In genomic region chr6:52503853-52504777, GRCh38 we compare ENCODE assay signal across 9 cellular contexts.
DNase-seq lines count a peak whose midpoint lies in the region; ATAC-seq and FAIRE-seq lines count a peak whose summit lies in the region.
"Had no signal": no experiment of that assay in that cellular context is flagged by ENCODE, and none has a peak within 500 bp of the region (broad histone marks: within the 10 kb centered on the region; RNA-seq: fewer than 3 reads in every experiment).

No MANE protein-coding gene starts in this region.

- intact Hi-C loops in dendritic cell treated with granulocyte-macrophage colony-stimulating factor and Interleukin-4, amounts not matched to agents 40 ng/mL and 50 ng/mL, for 4 days (cut with micrococcal nuclease) = loop anchor here (1.0 kb wide), 1 partner anchor 84 kb away; the partner anchor contains the start of gene EFHC1

- peaks cover 55% of the 10 kb centered on the region for H3K79me2 ChIP-seq in GM23248 (ENCODE audit: insufficient read depth)

- no peaks in the 10 kb centered on the region for H3K9me3 Mint-ChIP-seq in dendritic cell treated with granulocyte-macrophage colony-stimulating factor and Interleukin-4, amounts not matched to agents 40 ng/mL and 50 ng/mL, for 4 days
- H3K9me3 Mint-ChIP-seq: IgD-negative memory B cell had no signal

- no peak overlapping the region for H2AFZ ChIP-seq in GM23248

- H3K4me2 ChIP-seq in GM23248 (ENCODE audit: unreplicated experiment) = peak overlapping the region; percentile 35

- H3K4me3 ChIP-seq in GM23248 (no peak overlapping the region), mucosa of stomach (ENCODE audit: low read length) (peak overlapping the region; percentile 10)

- DNase-seq in GM23248 (peak; percentile 97), NCI-H748 (lab: John Stamatoyannopoulos, UW; ENCODE audit: unreplicated experiment) (peak; percentile 98), T-helper 9 cell (no peak), GM19239 (ENCODE audit: insufficient read length, low spot score) (no peak)

- peaks cover 93% of the 10 kb centered on the region for H3F3A ChIP-seq in GM23248 (ENCODE audit: insufficient read depth)

- no peaks in the 10 kb centered on the region for H4K20me1 ChIP-seq in GM23248 (ENCODE audit: insufficient read depth)

- H3K36me3 ChIP-seq in GM23248 (ENCODE audit: low read depth) (peaks cover 67% of the 10 kb centered on the region), mucosa of stomach (ENCODE audit: control insufficient read depth, insufficient read depth, low read length) (peaks cover 10% of the 10 kb centered on the region)

- in situ Hi-C loops in GM23248 (cut with MboI) = no loop called here

- H3K9me2 ChIP-seq in GM23248 (ENCODE audit: insufficient read depth) = no peaks in the 10 kb centered on the region

- peak overlapping the region; percentile 98 for H3K27ac ChIP-seq in GM23248

- no peak for FAIRE-seq in GM19239 (lab: Jason Lieb, UNC)

- H3K36me3 Mint-ChIP-seq in dendritic cell treated with granulocyte-macrophage colony-stimulating factor and Interleukin-4, amounts not matched to agents 40 ng/mL and 50 ng/mL, for 4 days (ENCODE audit: low read depth) = peaks cover 95% of the 10 kb centered on the region

- peak overlapping the region; percentile 84 for H3K27ac Mint-ChIP-seq in dendritic cell treated with granulocyte-macrophage colony-stimulating factor and Interleukin-4, amounts not matched to agents 40 ng/mL and 50 ng/mL, for 4 days

- H3K27me3 Mint-ChIP-seq in dendritic cell treated with granulocyte-macrophage colony-stimulating factor and Interleukin-4, amounts not matched to agents 40 ng/mL and 50 ng/mL, for 4 days = no peaks in the 10 kb centered on the region
- H3K27me3 Mint-ChIP-seq: IgD-negative memory B cell had no signal

- peaks cover 56% of the 10 kb centered on the region for H3K4me1 Mint-ChIP-seq in dendritic cell treated with granulocyte-macrophage colony-stimulating factor and Interleukin-4, amounts not matched to agents 40 ng/mL and 50 ng/mL, for 4 days (ENCODE audit: low read depth)

- H3K4me1 ChIP-seq in GM23248 (ENCODE audit: insufficient read depth) (peaks cover 63% of the 10 kb centered on the region), mucosa of stomach (ENCODE audit: control insufficient read depth, insufficient read depth, low read length) (peaks cover 32% of the 10 kb centered on the region)

- WGBS in GM23248 (ENCODE audit: low coverage in 1 of 2, low lambda C conversion rate in 2 of 2, missing lambda C conversion rate in 2 of 2), 2 experiments = 8 to 9% methylated on average over 23 of the region's 24 CpGs

- peak overlapping the region; percentile 71 for H3K9ac ChIP-seq in GM23248
- H3K9ac ChIP-seq in mucosa of stomach (ENCODE audit: low read length) = peak overlapping the region; percentile 58

- H3K9me3 ChIP-seq in GM23248 (ENCODE audit: low read depth) (no peaks in the 10 kb centered on the region), mucosa of stomach (ENCODE audit: control insufficient read depth, low read length) (no peaks in the 10 kb centered on the region)

- no peaks in the 10 kb centered on the region for H3K27me3 ChIP-seq in GM23248 (replicated peaks; ENCODE audit: insufficient read depth)
- no peaks in the 10 kb centered on the region for H3K27me3 ChIP-seq in mucosa of stomach (ENCODE audit: control insufficient read depth, insufficient read depth, low read length)

- H3K4me3 Mint-ChIP-seq in dendritic cell treated with granulocyte-macrophage colony-stimulating factor and Interleukin-4, amounts not matched to agents 40 ng/mL and 50 ng/mL, for 4 days = peak overlapping the region; percentile 22
- H3K4me3 Mint-ChIP-seq: IgD-negative memory B cell had no signal

- no peak for ATAC-seq in GM19467 (IDR thresholded peaks at IDR 0.05; ENCODE audit: unreplicated experiment)
- no peak for ATAC-seq in GM18517 (IDR thresholded peaks at IDR 0.05; ENCODE audit: unreplicated experiment)

Comparison
In these comparisons a context has a peak if more than half of its experiments do, and no peak if none do; other contexts are left out.
1. DNase-seq: peak in GM23248 (single experiment) and NCI-H748 (single experiment); none in T-helper 9 cell (single experiment) and GM19239 (single experiment).